8 cellular contexts compared by ENCODE assay signal in genomic region chr20:63707558-63708300, GRCh38.
DNase-seq lines count a peak whose midpoint lies in the region; ATAC-seq lines count a peak whose summit lies in the region.

Gene ARFRP1 (minus strand): TSS chr20:63707976. CDS start chr20:63707091, 885 bp downstream.
Gene ZGPAT (plus strand): TSS chr20:63708039. CDS start chr20:63708581, 542 bp downstream.

- H3K27ac ChIP-seq in ACC112 (ENCODE audit: low read depth, low read length) (peak within 1 kb of the TSS; percentile 60), caudate nucleus (ENCODE audit: low read depth, low read length) (peak within 1 kb of the TSS; percentile 40)

- peaks cover 23% of the 10 kb centered on the region for H3K4me1 ChIP-seq in ACC112 (ENCODE audit: control insufficient read depth, insufficient read depth, low read length, unreplicated experiment)

- H3K4me3 ChIP-seq in ACC112 (ENCODE audit: low read depth, low read length): peak within 1 kb of the TSS; percentile 85

- peaks cover 73% of the 10 kb centered on the region for H3K79me2 ChIP-seq in ACC112 (ENCODE audit: control insufficient read depth, insufficient read depth, low read length, unreplicated experiment)

- H3K27me3 ChIP-seq in ACC112 (ENCODE audit: insufficient read depth, low read length): no peaks in the 10 kb centered on the region

- peak within 1 kb of the TSS; percentile 66 for H2AFZ ChIP-seq in ACC112 (ENCODE audit: low read length, unreplicated experiment)

- DNase-seq in NCI-H345 (lab: John Stamatoyannopoulos, UW) (peak; percentile 92), caudate nucleus (lab: John Stamatoyannopoulos, UW) (peak in 58 of 61 donors; percentile 30 to 96 (median 84)), inferior parietal cortex (ENCODE audit: extremely low spot score) (peak; percentile 90)
- DNase-seq in activated CD4-positive, CD25-positive, alpha-beta regulatory T cell (lab: John Stamatoyannopoulos, UW): peak; percentile 71 to 88 (median 78)
- peak; percentile 75 to 82 for DNase-seq in stimulated activated CD4-positive, alpha-beta T cell treated with anti-CD3 and anti-CD28 coated beads, Interleukin-12 subunit alpha, Interleukin-12 subunit beta, amount 100 ng/mL, for 24 hours (ENCODE audit: low read depth in 2 of 2)

- ATAC-seq in GM18873 (IDR thresholded peaks at IDR 0.05; ENCODE audit: low FRiP score, unreplicated experiment): peak; percentile 48
- ATAC-seq in HG03139 (IDR thresholded peaks at IDR 0.05; ENCODE audit: unreplicated experiment): peak; percentile 64

- peaks cover 22% of the 10 kb centered on the region for H3K36me3 ChIP-seq in ACC112 (ENCODE audit: insufficient read depth, low read length)

Comparison
In these comparisons a context has a peak if more than half of its experiments do, and no peak if none do; other contexts are left out.
1. Peak in every context shown above with its lines: DNase-seq, ATAC-seq, H3K4me3 ChIP-seq and H3K27ac ChIP-seq.